ENCODE assay signal across 8 cellular contexts in genomic region chr19:14432817-14433453, GRCh38. TPM values are rescaled to one million over a fixed set of nuclear protein-coding genes. Genes with fewer than 3 reads are reported as not detected.
DNase-seq lines count a peak whose midpoint lies in the region; ATAC-seq and TF ChIP-seq lines count a peak whose summit lies in the region.

Gene PKN1 (plus strand): TSS chr19:14433306. CDS start chr19:14433522, 216 bp downstream.

- H3K27ac Mint-ChIP-seq in activated T-helper 17 cell treated with anti-CD3 and anti-CD28 coated beads, Interleukin-2, amount 50 U/mL, for 72 hours, result peak within 1 kb of the TSS; percentile 66
- H3K27ac Mint-ChIP-seq in nephron, result peak within 1 kb of the TSS; percentile 77 to 84 (median 82)

- 0 out of 2 replicates have a peak, but pooled peaks cover 3% of the 10 kb centered on the region for H3K4me1 ChIP-seq in HEK293 (ENCODE audit: control insufficient read depth, insufficient read depth, low read length)
- no peaks in the 10 kb centered on the region for H3K4me1 ChIP-seq in urinary bladder (ENCODE audit: insufficient read depth)

- CTCF ChIA-PET in HEK293 (lab: Yijun Ruan, JAX), result interaction anchor here (1.2 to 1.9 kb wide), 2 partner anchors 12 to 55 kb away, joined by 3 to 5 read pairs; no protein-coding TSS in a partner anchor

- peak; percentile 45 for ATAC-seq in activated T-helper 17 cell treated with anti-CD3 and anti-CD28 coated beads, Interleukin-2, amount 50 U/mL, for 72 hours (replicated peaks)
- no peak for ATAC-seq in GM21526 (IDR thresholded peaks at IDR 0.05; ENCODE audit: low FRiP score, unreplicated experiment)

- H3K4me3 ChIP-seq in HEK293 (ENCODE audit: low read depth, low read length), result peak within 1 kb of the TSS; percentile 63
- H3K4me3 ChIP-seq in fibroblast of the aortic adventitia (ENCODE audit: low read depth, low read length), result peak within 1 kb of the TSS; percentile 80
- H3K4me3 ChIP-seq in urinary bladder (ENCODE audit: low read depth, low read length), result peak within 1 kb of the TSS; percentile 98

- POLR2A ChIA-PET in HEK293 (lab: Yijun Ruan, JAX), result interaction anchor here (0.6 to 1.2 kb wide), 5 partner anchors 8 to 1300 kb away, joined by 3 to 6 read pairs (median 3); partner anchors contain the start of gene ASF1B

- H3K27ac ChIP-seq in HEK293 (ENCODE audit: extremely low read depth, low read depth, low read length) (peak within 1 kb of the TSS; percentile 80; the same call in 1 of the 2 replicates), urinary bladder (ENCODE audit: low read depth) (peak within 1 kb of the TSS; percentile 68)

- H3K27me3 Mint-ChIP-seq in activated T-helper 17 cell treated with anti-CD3 and anti-CD28 coated beads, Interleukin-2, amount 50 U/mL, for 72 hours, result no peaks in the 10 kb centered on the region
- H3K27me3 Mint-ChIP-seq in nephron (ENCODE audit: low read depth), result peaks cover 13% of the 10 kb centered on the region

- WGBS in urinary bladder, result 2% methylated on average over 69 of the region's 70 CpGs

- H3K4me3 Mint-ChIP-seq in activated T-helper 17 cell treated with anti-CD3 and anti-CD28 coated beads, Interleukin-2, amount 50 U/mL, for 72 hours, result peak within 1 kb of the TSS; percentile 84
- peak within 1 kb of the TSS; percentile 88 to 92 (median 91) for H3K4me3 Mint-ChIP-seq in nephron

- H3K9me3 Mint-ChIP-seq in activated T-helper 17 cell treated with anti-CD3 and anti-CD28 coated beads, Interleukin-2, amount 50 U/mL, for 72 hours, result no peaks in the 10 kb centered on the region
- H3K9me3 Mint-ChIP-seq in nephron, result no peaks in the 10 kb centered on the region

- TF ChIP-seq CTCF in HEK293 (tag by site-specific recombination; IDR thresholded peaks at IDR 0.05), result no peak
- TF ChIP-seq CTCF in fibroblast of the aortic adventitia (IDR thresholded peaks at IDR 0.05; ENCODE audit: insufficient read depth, low read length), result no peak
- no peak for TF ChIP-seq CTCF in nephron (IDR thresholded peaks at IDR 0.05; ENCODE audit: unreplicated experiment in 3 of 3)

- H3K36me3 ChIP-seq in HEK293 (ENCODE audit: control insufficient read depth in 2 of 2, insufficient read depth in 1 of 2, low read length in 2 of 2) (peaks cover 0 to 11% of the 10 kb centered on the region in 2 experiments; a peak in 2 of 3 replicates), urinary bladder (ENCODE audit: insufficient read depth) (no peaks in the 10 kb centered on the region)

- DNase-seq in D341Med (ENCODE audit: low spot score) (peak; percentile 96), NCI-H82 treated with DMSO at 0.1 percent for 48 hours (lab: John Stamatoyannopoulos, UW; ENCODE audit: unreplicated experiment) (peak; percentile 19), fibroblast of the aortic adventitia (ENCODE audit: low read depth) (no peak)

- H3K4me1 Mint-ChIP-seq in activated T-helper 17 cell treated with anti-CD3 and anti-CD28 coated beads, Interleukin-2, amount 50 U/mL, for 72 hours, result peaks cover 13% of the 10 kb centered on the region
- peaks cover 14% of the 10 kb centered on the region for H3K4me1 Mint-ChIP-seq in nephron

- peaks cover 2% of the 10 kb centered on the region for H3K36me3 Mint-ChIP-seq in activated T-helper 17 cell treated with anti-CD3 and anti-CD28 coated beads, Interleukin-2, amount 50 U/mL, for 72 hours (ENCODE audit: low read depth)
- H3K36me3 Mint-ChIP-seq in nephron (ENCODE audit: low read depth), result no peaks in the 10 kb centered on the region

- H3K9me3 ChIP-seq in HEK293 (ENCODE audit: control insufficient read depth, insufficient read depth, low read depth, low read length), result no peaks in the 10 kb centered on the region

TF ChIP-seq in HEK293, 187 proteins besides CTCF, POLR2A, EP300 and RAD21 (continues in another document):
- TF ChIP-seq ZNF394 (tag by site-specific recombination; IDR thresholded peaks at IDR 0.05; ENCODE audit: borderline replicate concordance) (0 out of 2 replicates have a peak, but pooled peaks have one; percentile 13), BCL11B (tag by site-specific recombination; IDR thresholded peaks at IDR 0.05; ENCODE audit: low read depth) (no peak), ZXDB (tag by site-specific recombination; IDR thresholded peaks at IDR 0.05) (peak; percentile 55; the same call in 1 of the 2 replicates), ZNF777 (tag by site-specific recombination; IDR thresholded peaks at IDR 0.05; ENCODE audit: borderline replicate concordance) (peak; percentile 62; the same call in 1 of the 2 replicates), SCRT2 (tag by site-specific recombination; IDR thresholded peaks at IDR 0.05) (no peak), ZNF514 (tag by site-specific recombination; IDR thresholded peaks at IDR 0.05) (no peak), ZNF449 (tag by site-specific recombination; IDR thresholded peaks at IDR 0.05) (no peak), ZBTB6 (tag by site-specific recombination; IDR thresholded peaks at IDR 0.05) (no peak), KLF1 (tag by site-specific recombination; IDR thresholded peaks at IDR 0.05) (peak; percentile 33), PRDM6 (tag by site-specific recombination; IDR thresholded peaks at IDR 0.05) (no peak), ZNF664 (tag by site-specific recombination; IDR thresholded peaks at IDR 0.05) (no peak)
- TF ChIP-seq, protein P1, sequence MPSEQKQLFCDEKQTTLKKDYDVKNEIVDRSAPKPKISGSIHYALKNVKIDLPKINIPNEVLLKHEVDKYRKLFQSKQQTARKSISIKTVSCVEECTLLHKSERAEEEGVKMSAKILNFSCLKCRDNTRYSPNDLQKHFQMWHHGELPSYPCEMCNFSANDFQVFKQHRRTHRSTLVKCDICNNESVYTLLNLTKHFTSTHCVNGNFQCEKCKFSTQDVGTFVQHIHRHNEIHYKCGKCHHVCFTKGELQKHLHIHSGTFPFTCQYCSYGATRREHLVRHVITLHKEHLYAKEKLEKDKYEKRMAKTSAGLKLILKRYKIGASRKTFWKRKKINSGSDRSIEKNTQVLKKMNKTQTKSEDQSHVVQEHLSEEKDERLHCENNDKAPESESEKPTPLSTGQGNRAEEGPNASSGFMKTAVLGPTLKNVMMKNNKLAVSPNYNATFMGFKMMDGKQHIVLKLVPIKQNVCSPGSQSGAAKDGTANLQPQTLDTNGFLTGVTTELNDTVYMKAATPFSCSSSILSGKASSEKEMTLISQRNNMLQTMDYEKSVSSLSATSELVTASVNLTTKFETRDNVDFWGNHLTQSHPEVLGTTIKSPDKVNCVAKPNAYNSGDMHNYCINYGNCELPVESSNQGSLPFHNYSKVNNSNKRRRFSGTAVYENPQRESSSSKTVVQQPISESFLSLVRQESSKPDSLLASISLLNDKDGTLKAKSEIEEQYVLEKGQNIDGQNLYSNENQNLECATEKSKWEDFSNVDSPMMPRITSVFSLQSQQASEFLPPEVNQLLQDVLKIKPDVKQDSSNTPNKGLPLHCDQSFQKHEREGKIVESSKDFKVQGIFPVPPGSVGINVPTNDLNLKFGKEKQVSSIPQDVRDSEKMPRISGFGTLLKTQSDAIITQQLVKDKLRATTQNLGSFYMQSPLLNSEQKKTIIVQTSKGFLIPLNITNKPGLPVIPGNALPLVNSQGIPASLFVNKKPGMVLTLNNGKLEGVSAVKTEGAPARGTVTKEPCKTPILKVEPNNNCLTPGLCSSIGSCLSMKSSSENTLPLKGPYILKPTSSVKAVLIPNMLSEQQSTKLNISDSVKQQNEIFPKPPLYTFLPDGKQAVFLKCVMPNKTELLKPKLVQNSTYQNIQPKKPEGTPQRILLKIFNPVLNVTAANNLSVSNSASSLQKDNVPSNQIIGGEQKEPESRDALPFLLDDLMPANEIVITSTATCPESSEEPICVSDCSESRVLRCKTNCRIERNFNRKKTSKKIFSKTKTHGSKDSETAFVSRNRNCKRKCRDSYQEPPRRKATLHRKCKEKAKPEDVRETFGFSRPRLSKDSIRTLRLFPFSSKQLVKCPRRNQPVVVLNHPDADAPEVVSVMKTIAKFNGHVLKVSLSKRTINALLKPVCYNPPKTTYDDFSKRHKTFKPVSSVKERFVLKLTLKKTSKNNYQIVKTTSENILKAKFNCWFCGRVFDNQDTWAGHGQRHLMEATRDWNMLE (tag by site-specific recombination; conservative IDR thresholded peaks at IDR 0.05; ENCODE audit: low read depth), result no peak

RNA-seq across cellular contexts. Expression of gene PKN1, which starts in this region (rescaled TPM):
- total RNA-seq in activated T-helper 17 cell treated with anti-CD3 and anti-CD28 coated beads, Interleukin-2, amount 50 U/mL, for 72 hours, result 100 to 1,000 TPM; 121 to 171 TPM
- total RNA-seq in fibroblast of the aortic adventitia (ENCODE audit: low replicate concordance) (164 and 342 TPM in 2 replicates), urinary bladder (39.4 TPM)
- polyA plus RNA-seq in urinary bladder, result 94.5 TPM
